8 cellular contexts compared by ENCODE assay signal in genomic region chr2:152743004-152743403, GRCh38. TPM values are rescaled to one million over a fixed set of nuclear protein-coding genes. Genes with fewer than 3 reads are reported as not detected.
DNase-seq lines count a peak whose midpoint lies in the region; ATAC-seq, FAIRE-seq and TF ChIP-seq lines count a peak whose summit lies in the region.

No MANE protein-coding gene starts in this region.

- SMC1A ChIA-PET in GM12878 (lab: Charles Lee; ENCODE audit: uncharacterized antibody, unreplicated experiment), result interaction anchor here (0.6 to 3.3 kb wide), 20 partner anchors 11 to 706 kb away, joined by 3 to 28 read pairs (median 4); partner anchors contain the start of genes PRPF40A and STAM2

- no peak for TF ChIP-seq POLR2A in GM12878 (IDR thresholded peaks at IDR 0.05; ENCODE audit: low read depth, low read length)

- H3K4me1 Mint-ChIP-seq in Caco-2 (ENCODE audit: low read depth, unreplicated experiment) (no peaks in the 10 kb centered on the region), nephron (no peaks in the 10 kb centered on the region)

- H3K27ac ChIP-seq in GM12878 (ENCODE audit: control insufficient read depth, insufficient read depth), result no peak overlapping the region
- no peak overlapping the region for H3K27ac ChIP-seq in aorta (ENCODE audit: low read depth in 1 of 2, low read length in 2 of 2)

- H3K9ac ChIP-seq in GM12878 (ENCODE audit: control insufficient read depth, insufficient read depth, low read length), result no peak overlapping the region

- H3K27me3 Mint-ChIP-seq in Caco-2 (ENCODE audit: insufficient read depth, unreplicated experiment) (no peaks in the 10 kb centered on the region), nephron (ENCODE audit: low read depth) (no peaks in the 10 kb centered on the region)

- 48% methylated on average over 3 of the region's 3 CpGs for WGBS in GM12878 (ENCODE audit: insufficient coverage, insufficient replicate concordance, low lambda C conversion rate, missing lambda C conversion rate)
- 44 to 47% methylated on average over 3 of the region's 3 CpGs for WGBS in aorta, 2 donors

- H3K4me3 ChIP-seq in Caco-2 (ENCODE audit: low read depth, low read length) (no peak overlapping the region), GM12878 (no peak overlapping the region), aorta (ENCODE audit: low read length in 2 of 2) (no peak overlapping the region)

- BruUV-seq in Caco-2 (replicated peaks; lab: Mats Ljungman, UMichigan) (no TSS peak), GM12878 (replicated peaks; lab: Mats Ljungman, UMichigan) (no TSS peak)

- H3K36me3 ChIP-seq in Caco-2 (ENCODE audit: control insufficient read depth, insufficient read depth, low read length) (peaks cover 4% of the 10 kb centered on the region), GM12878 (ENCODE audit: control insufficient read depth in 2 of 2, insufficient read depth in 2 of 2, low read length in 1 of 2) (peaks cover 3% of the 10 kb centered on the region in 2 experiments; a peak in 2 of 4 replicates), aorta (ENCODE audit: control insufficient read depth in 1 of 2, insufficient read depth in 2 of 2, low read length in 1 of 2) (peaks cover 0 to 3% of the 10 kb centered on the region in 2 donors)

- H3K79me2 ChIP-seq in GM12878 (ENCODE audit: control insufficient read depth, insufficient read depth, low read length), result no peaks in the 10 kb centered on the region; the same call in 1 of the 2 replicates

- POLR2A ChIA-PET in Caco-2 (lab: Charles Lee), result no interaction called here
- POLR2A ChIA-PET in GM12878 (lab: Charles Lee), result no interaction called here

- H3K27ac Mint-ChIP-seq in Caco-2 (ENCODE audit: unreplicated experiment) (no peak overlapping the region), nephron (no peak overlapping the region)

- no peak for TF ChIP-seq EP300 in GM12878 (IDR thresholded peaks at IDR 0.05; ENCODE audit: borderline replicate concordance in 1 of 2, control insufficient read depth in 1 of 2, low read depth in 2 of 2, low read length in 2 of 2)

- intact Hi-C loops in Caco-2 (cut with micrococcal nuclease; ENCODE audit: unreplicated experiment), result loop anchor here (5.0 kb wide), 2 partner anchors 551 to 566 kb away; partner anchors contain the start of gene STAM2
- intact Hi-C loops in GM12878 (cut with micrococcal nuclease; ENCODE audit: unreplicated experiment), result no loop called here
- intact Hi-C loops in aorta (cut with DNase I), result no loop called here

- H3K4me1 ChIP-seq in Caco-2 (no peaks in the 10 kb centered on the region), GM12878 (ENCODE audit: control insufficient read depth, insufficient read depth, low read length) (no peaks in the 10 kb centered on the region), aorta (ENCODE audit: control insufficient read depth in 1 of 2, insufficient read depth in 2 of 2, low read length in 2 of 2) (no peaks in the 10 kb centered on the region)

- no peak overlapping the region for H2AFZ ChIP-seq in GM12878 (ENCODE audit: control insufficient read depth, low read depth, low read length)

- RAD21 ChIA-PET in GM12878 (lab: Charles Lee; ENCODE audit: unreplicated experiment), result interaction anchor here (0.7 to 1.9 kb wide), 15 partner anchors 9 to 1605 kb away, joined by 3 to 9 read pairs (median 3); partner anchors contain the start of genes PRPF40A and STAM2

- no peak overlapping the region for H3K4me3 Mint-ChIP-seq in Caco-2 (ENCODE audit: unreplicated experiment)
- H3K4me3 Mint-ChIP-seq in nephron, result no peak overlapping the region

- peak; percentile 64 for TF ChIP-seq RAD21 in GM12878 (IDR thresholded peaks at IDR 0.05; ENCODE audit: insufficient read depth, low read depth, low read length)

- H3K36me3 Mint-ChIP-seq in Caco-2 (ENCODE audit: insufficient read depth, unreplicated experiment) (peaks cover 18% of the 10 kb centered on the region), nephron (ENCODE audit: low read depth) (peaks cover 52% of the 10 kb centered on the region)

- CTCF ChIA-PET in Caco-2 (lab: Charles Lee) (interaction anchor here (0.6 to 1.6 kb wide), 6 partner anchors 26 to 156 kb away, joined by 3 to 11 read pairs (median 3); partner anchors contain the start of gene PRPF40A), GM12878 (lab: Yijun Ruan, JAX) (interaction anchor here (0.6 to 3.4 kb wide), 40 partner anchors 8 to 743 kb away, joined by 3 to 58 read pairs (median 4); partner anchors contain the start of gene PRPF40A)

- in situ Hi-C loops in GM12878 (cut with MboI), result no loop called here

- no peaks in the 10 kb centered on the region for H3K9me3 ChIP-seq in Caco-2
- H3K9me3 ChIP-seq in GM12878 (replicated peaks; ENCODE audit: control insufficient read depth, insufficient read depth, low read length), result no peaks in the 10 kb centered on the region; the same call in 2 of the 3 replicates
- H3K9me3 ChIP-seq in aorta (ENCODE audit: control insufficient read depth, low read length), result no peaks in the 10 kb centered on the region

- H3K27me3 ChIP-seq in Caco-2 (replicated peaks; ENCODE audit: control insufficient read depth, insufficient read depth, low read length) (no peaks in the 10 kb centered on the region), GM12878 (replicated peaks in 1 of 2; ENCODE audit: control insufficient read depth in 2 of 2, insufficient read depth in 2 of 2, low read length in 1 of 2) (no peaks in the 10 kb centered on the region), aorta (ENCODE audit: control insufficient read depth in 1 of 2, insufficient read depth in 2 of 2, low read length in 1 of 2) (no peaks in the 10 kb centered on the region)

- DNase-seq in Caco-2 (peak in 1 of 2 experiments; percentile 13), HuH-7.5 (ENCODE audit: low spot score) (peak; percentile 18), GM12878 (ENCODE audit: low read depth, low spot score) (no peak), ecto neural progenitor cell (ENCODE audit: low spot score) (no peak), aorta (no peak)

- H3K4me2 ChIP-seq in GM12878 (ENCODE audit: control insufficient read depth, insufficient read depth), result no peak overlapping the region

- peak; percentile 56 to 65 for TF ChIP-seq CTCF in Caco-2 (IDR thresholded peaks at IDR 0.05; ENCODE audit: insufficient read depth in 1 of 2, low read depth in 1 of 2, low read length in 1 of 2, severe bottlenecking in 1 of 2, unreplicated experiment in 1 of 2)
- peak; percentile 57 to 64 (median 57) for TF ChIP-seq CTCF in GM12878 (IDR thresholded peaks at IDR 0.05 in 2 of 3, conservative IDR thresholded peaks at IDR 0.05 in 1 of 3; ENCODE audit: control insufficient read depth in 2 of 3, extremely low read depth in 1 of 3, insufficient read depth in 1 of 3, low read depth in 3 of 3, low read length in 3 of 3)
- peak; percentile 42 to 50 (median 45) for TF ChIP-seq CTCF in nephron (IDR thresholded peaks at IDR 0.05; ENCODE audit: unreplicated experiment in 3 of 3)

- peak; percentile 53 for ATAC-seq in GM19467 (IDR thresholded peaks at IDR 0.05; ENCODE audit: unreplicated experiment)
- ATAC-seq in GM12878, result peak; percentile 86
- no peak for ATAC-seq in aorta (ENCODE audit: low FRiP score)
- no peak for ATAC-seq in HG03135 (IDR thresholded peaks at IDR 0.05; ENCODE audit: unreplicated experiment)

- no peaks in the 10 kb centered on the region for H3K9me3 Mint-ChIP-seq in Caco-2 (ENCODE audit: unreplicated experiment)
- peaks cover 6% of the 10 kb centered on the region for H3K9me3 Mint-ChIP-seq in nephron

- no peaks in the 10 kb centered on the region for H4K20me1 ChIP-seq in GM12878 (ENCODE audit: control insufficient read depth, insufficient read depth)

- peak; percentile 38 for FAIRE-seq in GM12878 (lab: Jason Lieb, UNC)

TF ChIP-seq in GM12878, 131 proteins besides CTCF, POLR2A, EP300 and RAD21 (continues in another document):
- peak; percentile 13; the same call in 1 of the 2 replicates for TF ChIP-seq SMC3 (IDR thresholded peaks at IDR 0.05; ENCODE audit: borderline replicate concordance, low read length)

RNA-seq across cellular contexts. Expression of gene ARL6IP6, which starts 24.6 kb away (rescaled TPM):
- total RNA-seq in Caco-2 (2022), result 33.1 and 41.4 TPM in 2 replicates
- total RNA-seq in GM12878 (2013; cell fraction: nucleolus; rRNA removed), result 52.3 and 58.3 TPM in 2 replicates
- 15.8 and 21.1 TPM in 2 replicates for total RNA-seq in GM12878 (2014; rRNA removed)
- total RNA-seq in GM12878 (2014; rRNA removed; fragmentation: Illumina TruSeq; extraction: Trizol), result 23.4 and 25.8 TPM in 2 replicates
- 23.5 and 26.6 TPM in 2 replicates for total RNA-seq in GM12878 (2021)
- 16.8 TPM for polyA plus RNA-seq in GM12878 (2011; ENCODE audit: low read depth)
- polyA plus RNA-seq in GM12878 (2011; rRNA removed), result 87.3 and 130 TPM in 2 replicates
- polyA plus RNA-seq in GM12878 (2011; cell fraction: cytosol; rRNA removed), result 27.4 and 39.7 TPM in 2 replicates
- polyA plus RNA-seq in GM12878 (2011; cell fraction: nucleus; rRNA removed), result 71.2 and 88.7 TPM in 2 replicates
- polyA plus RNA-seq in GM12878 (2012), result 14.3 and 19.4 TPM in 2 replicates
- 31.7 and 48.0 TPM in 2 replicates for polyA plus RNA-seq in GM12878 (2014; fragmentation: Illumina TruSeq; extraction: Trizol)
- 10 to 100 TPM; 18.0 to 30.1 TPM for polyA plus RNA-seq in GM12878 (2014; fragmentation: Nextera tagmentation; extraction: Ambion mirVana)
- polyA plus RNA-seq in GM12878 (2014; rRNA removed), result 18.1 and 19.5 TPM in 2 replicates
- polyA plus RNA-seq in GM12878 (2016; fragmentation: Nextera tagmentation; extraction: Ambion mirVana), result 10 to 100 TPM; 48.5 to 51.5 TPM
- 27.0 and 29.3 TPM in 2 replicates for polyA minus RNA-seq in GM12878 (2011; rRNA and poly(A)+ RNA removed)
- polyA minus RNA-seq in GM12878 (2011; cell fraction: cytosol; rRNA and poly(A)+ RNA removed), result 6.9 and 9.1 TPM in 2 replicates
- 18.9 and 25.4 TPM in 2 replicates for polyA minus RNA-seq in GM12878 (2011; cell fraction: nucleus; rRNA and poly(A)+ RNA removed)
- total RNA-seq in aorta, result 10 to 100 TPM; 12.2 to 13.2 TPM
- polyA plus RNA-seq in aorta, result 10 to 100 TPM in 1 of 2 donors, 1 to 10 TPM in 1; 9.6 to 15.7 TPM

RNA-seq across cellular contexts. Expression of gene PRPF40A, which starts 25.7 kb away (rescaled TPM):
- total RNA-seq in Caco-2 (2022), result 127 and 138 TPM in 2 replicates
- total RNA-seq in GM12878 (2013; cell fraction: nucleolus; rRNA removed), result 399 and 423 TPM in 2 replicates
- 123 and 139 TPM in 2 replicates for total RNA-seq in GM12878 (2014; rRNA removed)
- 159 and 164 TPM in 2 replicates for total RNA-seq in GM12878 (2014; rRNA removed; fragmentation: Illumina TruSeq; extraction: Trizol)
- total RNA-seq in GM12878 (2021), result 145 and 151 TPM in 2 replicates
- polyA plus RNA-seq in GM12878 (2011; ENCODE audit: low read depth), result 32.0 TPM
- 145 and 175 TPM in 2 replicates for polyA plus RNA-seq in GM12878 (2011; rRNA removed)
- polyA plus RNA-seq in GM12878 (2011; cell fraction: cytosol; rRNA removed), result 85.3 and 127 TPM in 2 replicates
- 285 and 290 TPM in 2 replicates for polyA plus RNA-seq in GM12878 (2011; cell fraction: nucleus; rRNA removed)
- 47.0 and 71.4 TPM in 2 replicates for polyA plus RNA-seq in GM12878 (2012)
- polyA plus RNA-seq in GM12878 (2014; fragmentation: Illumina TruSeq; extraction: Trizol), result 143 and 160 TPM in 2 replicates
- polyA plus RNA-seq in GM12878 (2014; fragmentation: Nextera tagmentation; extraction: Ambion mirVana), result 100 to 1,000 TPM in 1 of 2 experiments, 10 to 100 TPM in 1; 97.8 to 117 TPM
- polyA plus RNA-seq in GM12878 (2014; rRNA removed), result 90.8 and 131 TPM in 2 replicates
- 100 to 1,000 TPM; 189 to 197 TPM for polyA plus RNA-seq in GM12878 (2016; fragmentation: Nextera tagmentation; extraction: Ambion mirVana)
- polyA minus RNA-seq in GM12878 (2011; rRNA and poly(A)+ RNA removed), result 242 and 408 TPM in 2 replicates
- polyA minus RNA-seq in GM12878 (2011; cell fraction: cytosol; rRNA and poly(A)+ RNA removed), result 51.6 and 67.1 TPM in 2 replicates
- 208 and 363 TPM in 2 replicates for polyA minus RNA-seq in GM12878 (2011; cell fraction: nucleus; rRNA and poly(A)+ RNA removed)
- 10 to 100 TPM; 59.4 to 73.3 TPM for total RNA-seq in aorta
- 10 to 100 TPM; 22.7 to 24.5 TPM for polyA plus RNA-seq in aorta

Comparison
In these comparisons a context has a peak if more than half of its experiments do, and no peak if none do; other contexts are left out.
1. ATAC-seq: peak in GM19467 (single experiment) and GM12878 (single experiment); none in aorta (single experiment) and HG03135 (single experiment).
2. Peak in every context shown above with its lines, with median percentiles within 50 percentile points of each other: CTCF ChIP-seq.